ENCODE assay signal across 8 cellular contexts in the genomic region with DNA sequence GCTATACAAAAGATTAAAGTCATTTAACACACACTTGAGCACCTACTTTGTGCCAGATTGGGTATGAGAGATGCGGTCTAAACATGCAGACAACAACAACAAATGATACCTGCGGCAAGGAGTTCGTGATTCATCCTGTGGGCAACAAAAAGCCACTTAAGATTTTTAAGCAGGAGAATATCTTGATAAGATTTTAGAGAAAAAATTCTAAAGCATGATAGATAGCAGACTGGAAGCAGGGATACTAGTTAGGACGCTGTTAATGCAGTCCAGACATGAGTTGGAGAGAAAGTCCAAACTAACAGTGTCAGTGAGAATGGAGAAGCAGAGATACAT. TPM values are rescaled to one million over a fixed set of nuclear protein-coding genes. Genes with fewer than 3 reads are reported as not detected.
DNase-seq lines count a peak whose midpoint lies in the region; ATAC-seq and TF ChIP-seq lines count a peak whose summit lies in the region.

No MANE protein-coding gene starts in this region.

- peak overlapping the region; percentile 99 for H3K27ac Mint-ChIP-seq in T-helper 1 cell treated with Interleukin-12 subunit alpha and Interleukin-12 subunit beta and Interleukin-4 antibody, amounts not matched to agents 30 μg/mL and 1 μg/mL, for 36 hours
- H3K27ac Mint-ChIP-seq in activated CD8-positive, alpha-beta T cell treated with anti-CD3 and anti-CD28 coated beads for 36 hours = peak overlapping the region; percentile 100
- H3K27ac Mint-ChIP-seq in immature natural killer cell = peak overlapping the region; percentile 98 to 100 (median 99)

- H3K4me1 Mint-ChIP-seq in T-helper 1 cell treated with Interleukin-12 subunit alpha and Interleukin-12 subunit beta and Interleukin-4 antibody, amounts not matched to agents 30 μg/mL and 1 μg/mL, for 36 hours (ENCODE audit: low read depth) = peaks cover 35% of the 10 kb centered on the region
- H3K4me1 Mint-ChIP-seq in activated CD8-positive, alpha-beta T cell treated with anti-CD3 and anti-CD28 coated beads for 36 hours (ENCODE audit: low read depth) = peaks cover 30% of the 10 kb centered on the region
- H3K4me1 Mint-ChIP-seq in immature natural killer cell = peaks cover 44 to 48% of the 10 kb centered on the region in 2 donors

- peaks cover 0 to 32% (median 25%) of the 10 kb centered on the region in 5 donors for H3K4me1 ChIP-seq in subcutaneous abdominal adipose tissue (ENCODE audit: control insufficient read depth in 5 of 5, insufficient read depth in 5 of 5, low read length in 5 of 5)

- POLR2A ChIA-PET in activated CD8-positive, alpha-beta T cell treated with anti-CD3 and anti-CD28 coated beads for 36 hours (lab: Charles Lee) = interaction anchor here (0.7 to 5.0 kb wide), 9 partner anchors 9 to 215 kb away, joined by 3 to 25 read pairs (median 5); a partner anchor contains a TSS

- peak overlapping the region in 3 of 5 donors; percentile 71 to 82 (median 81) for H3K4me3 ChIP-seq in subcutaneous abdominal adipose tissue (ENCODE audit: low read depth in 1 of 5, low read length in 5 of 5)

- peak overlapping the region; percentile 78 to 93 (median 90) for H3K9ac ChIP-seq in subcutaneous abdominal adipose tissue (ENCODE audit: low read length in 5 of 5)

- H3K9me3 Mint-ChIP-seq in T-helper 1 cell treated with Interleukin-12 subunit alpha and Interleukin-12 subunit beta and Interleukin-4 antibody, amounts not matched to agents 30 μg/mL and 1 μg/mL, for 36 hours = no peaks in the 10 kb centered on the region
- no peaks in the 10 kb centered on the region for H3K9me3 Mint-ChIP-seq in activated CD8-positive, alpha-beta T cell treated with anti-CD3 and anti-CD28 coated beads for 36 hours
- H3K9me3 Mint-ChIP-seq in immature natural killer cell = no peaks in the 10 kb centered on the region

- no peak for ATAC-seq in activated CD8-positive, alpha-beta T cell treated with anti-CD3 and anti-CD28 coated beads for 36 hours
- no peak for ATAC-seq in GM21576 (IDR thresholded peaks at IDR 0.05; ENCODE audit: unreplicated experiment)

- H3K36me3 ChIP-seq in subcutaneous abdominal adipose tissue (ENCODE audit: control insufficient read depth in 5 of 5, insufficient read depth in 5 of 5, low read length in 5 of 5) = no peaks in the 10 kb centered on the region

- H3K27me3 ChIP-seq in subcutaneous abdominal adipose tissue (ENCODE audit: control insufficient read depth in 5 of 5, insufficient read depth in 4 of 5, low read length in 5 of 5) = no peaks in the 10 kb centered on the region

- peaks cover 16% of the 10 kb centered on the region for H3K36me3 Mint-ChIP-seq in T-helper 1 cell treated with Interleukin-12 subunit alpha and Interleukin-12 subunit beta and Interleukin-4 antibody, amounts not matched to agents 30 μg/mL and 1 μg/mL, for 36 hours (ENCODE audit: low read depth)
- peaks cover 5% of the 10 kb centered on the region for H3K36me3 Mint-ChIP-seq in activated CD8-positive, alpha-beta T cell treated with anti-CD3 and anti-CD28 coated beads for 36 hours (ENCODE audit: low read depth)
- H3K36me3 Mint-ChIP-seq in immature natural killer cell = peaks cover 0 to 4% (median 3%) of the 10 kb centered on the region in 3 donors

- H3K27me3 Mint-ChIP-seq in T-helper 1 cell treated with Interleukin-12 subunit alpha and Interleukin-12 subunit beta and Interleukin-4 antibody, amounts not matched to agents 30 μg/mL and 1 μg/mL, for 36 hours (ENCODE audit: low read depth) = no peaks in the 10 kb centered on the region
- H3K27me3 Mint-ChIP-seq in activated CD8-positive, alpha-beta T cell treated with anti-CD3 and anti-CD28 coated beads for 36 hours = no peaks in the 10 kb centered on the region
- peaks cover 19 to 39% (median 24%) of the 10 kb centered on the region in 3 donors for H3K27me3 Mint-ChIP-seq in immature natural killer cell (ENCODE audit: low read depth in 3 of 3)

- H3K27ac ChIP-seq in subcutaneous abdominal adipose tissue (ENCODE audit: low read depth, low read length) = peak overlapping the region; percentile 99

- no peak for TF ChIP-seq CTCF in activated CD8-positive, alpha-beta T cell treated with anti-CD3 and anti-CD28 coated beads for 36 hours (IDR thresholded peaks at IDR 0.05)

- intact Hi-C loops in activated CD8-positive, alpha-beta T cell treated with anti-CD3 and anti-CD28 coated beads for 36 hours (cut with micrococcal nuclease) = loop anchor here (5.0 kb wide), 1 partner anchor 396 kb away; a partner anchor contains a TSS

- peak overlapping the region; percentile 92 for H3K4me3 Mint-ChIP-seq in T-helper 1 cell treated with Interleukin-12 subunit alpha and Interleukin-12 subunit beta and Interleukin-4 antibody, amounts not matched to agents 30 μg/mL and 1 μg/mL, for 36 hours
- peak overlapping the region; percentile 94 for H3K4me3 Mint-ChIP-seq in activated CD8-positive, alpha-beta T cell treated with anti-CD3 and anti-CD28 coated beads for 36 hours
- peak overlapping the region; percentile 86 to 98 (median 94) for H3K4me3 Mint-ChIP-seq in immature natural killer cell

- CTCF ChIA-PET in activated CD8-positive, alpha-beta T cell treated with anti-CD3 and anti-CD28 coated beads for 36 hours (lab: Charles Lee) = interaction anchor here (1.2 to 7.1 kb wide), 6 partner anchors 9 to 50 kb away, joined by 3 to 57 read pairs (median 6); no protein-coding TSS in a partner anchor

- DNase-seq in T-helper 1 cell (no peak), immature natural killer cell (peak in 1 of 3 donors; percentile 22), NCI-H524 treated with DMSO at 0.1 percent for 48 hours (lab: John Stamatoyannopoulos, UW) (no peak), DMS 273 treated with DMSO at 0.1 percent for 48 hours (lab: John Stamatoyannopoulos, UW) (no peak)
- peak; percentile 9 for DNase-seq in activated CD8-positive, alpha-beta T cell treated with anti-CD3 and anti-CD28 coated beads for 36 hours

- H3K9me3 ChIP-seq in subcutaneous abdominal adipose tissue (ENCODE audit: control insufficient read depth in 5 of 5, low read length in 5 of 5) = no peaks in the 10 kb centered on the region

RNA-seq across cellular contexts. Expression of a gene that starts 1.6 kb away (rescaled TPM):
- 10 to 100 TPM; 22.4 to 23.0 TPM for total RNA-seq in activated CD8-positive, alpha-beta T cell treated with anti-CD3 and anti-CD28 coated beads for 36 hours
- 10 to 100 TPM; 31.3 to 79.2 (median 51.1) TPM for polyA plus RNA-seq in immature natural killer cell
